In the genomic region with DNA sequence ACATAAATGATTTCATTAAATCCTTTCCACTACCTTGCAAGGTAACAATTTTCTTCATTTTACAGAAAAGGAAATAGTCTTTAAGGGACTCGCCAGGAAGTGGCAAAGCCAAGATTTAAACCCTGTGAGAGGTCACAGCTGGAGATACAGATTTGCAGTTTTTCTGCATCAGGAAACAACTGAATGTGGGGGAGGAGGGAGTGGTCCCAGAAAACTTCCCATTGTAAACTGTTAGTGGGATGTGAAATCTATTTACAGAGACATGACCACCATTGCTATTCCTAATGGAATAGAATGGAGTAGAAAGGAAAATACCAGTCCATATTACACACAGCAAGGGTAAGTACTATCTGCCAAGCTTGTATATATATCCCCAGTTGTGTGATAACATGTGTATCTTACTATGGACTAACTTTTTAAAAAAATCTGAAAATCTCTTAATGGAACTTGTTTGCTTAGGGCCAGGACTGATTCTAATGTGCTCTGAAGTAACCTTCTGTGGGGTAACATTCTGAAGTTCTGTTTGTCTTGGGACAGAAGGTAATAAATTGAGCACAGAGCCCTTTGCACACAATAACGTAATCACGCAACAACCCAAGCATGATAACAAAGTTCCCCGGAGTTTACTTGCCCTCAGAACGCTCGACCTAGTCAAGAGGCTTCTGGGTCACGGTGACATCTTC, we compare ENCODE assay signal across 13 cellular contexts. TPM values are rescaled to one million over a fixed set of nuclear protein-coding genes. Genes with fewer than 3 reads are reported as not detected.
DNase-seq lines count a peak whose midpoint lies in the region; ATAC-seq and TF ChIP-seq lines count a peak whose summit lies in the region.
"Had no signal": no experiment of that assay in that cellular context is flagged by ENCODE, and none has a peak within 500 bp of the region (broad histone marks: within the 10 kb centered on the region; RNA-seq: fewer than 3 reads in every experiment).

No MANE protein-coding gene starts in this region.

- no peak overlapping the region for H3K4me3 ChIP-seq in HEK293 (ENCODE audit: low read depth, low read length)
- H3K4me3 ChIP-seq in colonic mucosa, result no peak overlapping the region
- H3K4me3 ChIP-seq in stomach, result no peak overlapping the region

- ATAC-seq in HG02588 (IDR thresholded peaks at IDR 0.05; ENCODE audit: unreplicated experiment) (no peak), HG03432 (IDR thresholded peaks at IDR 0.05; ENCODE audit: unreplicated experiment) (no peak), GM21423 (IDR thresholded peaks at IDR 0.05; ENCODE audit: unreplicated experiment) (no peak)
- ATAC-seq: foreskin keratinocyte had no signal

- H3K4me1 ChIP-seq in HEK293 (ENCODE audit: control insufficient read depth, insufficient read depth, low read length) (no peaks in the 10 kb centered on the region), colonic mucosa (peaks cover 40% of the 10 kb centered on the region), stomach (peaks cover 56 to 75% (median 71%) of the 10 kb centered on the region in 4 donors)

- TF ChIP-seq CTCF in HEK293 (tag by site-specific recombination; IDR thresholded peaks at IDR 0.05), result no peak
- no peak for TF ChIP-seq CTCF in colonic mucosa (IDR thresholded peaks at IDR 0.05)
- TF ChIP-seq CTCF in stomach (IDR thresholded peaks at IDR 0.05), result no peak

- 25 to 59% (median 37%) methylated on average over 7 of the region's 7 CpGs for WGBS in stomach, 5 donors

- no peak for TF ChIP-seq EP300 in stomach (IDR thresholded peaks at IDR 0.05)

- H3K36me3 ChIP-seq in HEK293 (ENCODE audit: control insufficient read depth in 2 of 2, insufficient read depth in 1 of 2, low read length in 2 of 2), result no peaks in the 10 kb centered on the region
- H3K36me3 ChIP-seq in colonic mucosa, result no peaks in the 10 kb centered on the region
- H3K36me3 ChIP-seq in stomach, result no peaks in the 10 kb centered on the region

- no peak for DNase-seq in colonic mucosa
- peak; percentile 46 for DNase-seq in left kidney (ENCODE audit: low read depth, low spot score)
- DNase-seq in stomach, result no peak
- DNase-seq in NCI-H2227 (lab: John Stamatoyannopoulos, UW; ENCODE audit: unreplicated experiment), result no peak
- DNase-seq: activated CD4-positive, alpha-beta memory T cell treated with anti-CD3 and anti-CD28 coated beads, Interleukin-2, amount 10 ng/mL, durations not matched to agents 7 days and 5 days; activated naive CD4-positive, alpha-beta T cell treated with Interleukin-2 at 50 U/mL for 16 hours; foreskin keratinocyte; stimulated activated CD8-positive, alpha-beta memory T cell treated with anti-CD3 and anti-CD28 coated beads, Interleukin-4, amount 100 ng/mL, for 48 hours had no signal

- no peak for TF ChIP-seq POLR2A in stomach (IDR thresholded peaks at IDR 0.05)

- CTCF ChIA-PET in HEK293 (lab: Yijun Ruan, JAX), result no interaction called here

- intact Hi-C loops in colonic mucosa (cut with DNase I) (no loop called here), stomach (cut with DNase I; ENCODE audit: low total_unique reads) (no loop called here)

- POLR2A ChIA-PET in HEK293 (lab: Yijun Ruan, JAX), result interaction anchor here (1.3 kb wide), 1 partner anchor 12 kb away, joined by 3 read pairs; no protein-coding TSS in a partner anchor

- no peaks in the 10 kb centered on the region for H3K27me3 ChIP-seq in colonic mucosa
- H3K27me3 ChIP-seq in stomach, result no peaks in the 10 kb centered on the region
- H3K27me3 ChIP-seq: foreskin keratinocyte had no signal

- no peak overlapping the region for H3K27ac ChIP-seq in HEK293 (ENCODE audit: extremely low read depth, low read depth, low read length)
- peak overlapping the region; percentile 91 for H3K27ac ChIP-seq in colonic mucosa
- peak overlapping the region; percentile 9 to 89 (median 81) for H3K27ac ChIP-seq in stomach
- H3K27ac ChIP-seq: foreskin keratinocyte had no signal

- H3K9me3 ChIP-seq in HEK293 (ENCODE audit: control insufficient read depth, insufficient read depth, low read depth, low read length) (no peaks in the 10 kb centered on the region), colonic mucosa (no peaks in the 10 kb centered on the region), stomach (peaks cover 0 to 19% (median 13%) of the 10 kb centered on the region in 4 donors)

- H3K9ac ChIP-seq in colonic mucosa (ENCODE audit: low read depth in 2 of 2, low read length in 2 of 2), result peak overlapping the region in 1 of 2 donors; percentile 90

TF ChIP-seq in HEK293, 187 proteins besides CTCF, POLR2A, EP300 and RAD21:
- no peak for TF ChIP-seq ZNF169 (tag by site-specific recombination; IDR thresholded peaks at IDR 0.05)
- 0 out of 2 replicates have a peak, but pooled peaks have one; percentile 27 for TF ChIP-seq TRIM28 (IDR thresholded peaks at IDR 0.05; ENCODE audit: borderline replicate concordance, low read length)

RNA-seq across cellular contexts. Expression of a gene that starts 10.9 kb away (rescaled TPM):
- total RNA-seq in colonic mucosa, result 10 to 100 TPM; 39.6 to 41.3 TPM
- 100 to 1,000 TPM in 1 of 5 donors, 10 to 100 TPM in 4; 11.1 to 114 (median 20.4) TPM for total RNA-seq in stomach
- 10 to 100 TPM; 18.6 to 20.9 (median 18.9) TPM for polyA plus RNA-seq in stomach
- polyA plus RNA-seq: CD14-positive monocyte had no signal
